Comparison of ENCODE assay signal across 8 cellular contexts in the genomic region with DNA sequence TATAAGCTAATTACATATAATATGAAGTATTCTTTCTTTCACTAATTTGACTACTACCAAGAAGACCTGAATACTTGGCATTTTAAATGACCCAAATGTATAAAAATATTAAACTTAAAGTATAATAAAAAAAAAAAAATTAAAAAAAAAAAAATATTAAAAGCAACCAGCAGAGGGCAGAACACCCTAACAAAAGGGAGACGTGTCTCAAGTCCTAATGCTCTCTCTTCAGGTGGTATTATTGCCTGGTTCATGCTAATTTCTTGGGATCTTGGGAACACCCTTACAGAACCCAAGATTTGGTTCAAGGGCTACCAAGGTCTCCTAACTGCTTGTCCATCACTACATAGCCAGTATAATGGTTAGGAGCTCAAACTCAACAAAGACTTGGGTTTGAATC.
DNase-seq lines count a peak whose midpoint lies in the region; ATAC-seq and TF ChIP-seq lines count a peak whose summit lies in the region.

No MANE protein-coding gene starts in this region.

- H3K27ac ChIP-seq in AG04450 (ENCODE audit: low read depth, low read length) (no peak overlapping the region), PC-3 (ENCODE audit: low read length) (no peak overlapping the region), ovary (no peak overlapping the region)

- H3K4me3 ChIP-seq in AG04450 (ENCODE audit: low read depth, low read length) (no peak overlapping the region), PC-3 (ENCODE audit: low read length) (no peak overlapping the region), ovary (no peak overlapping the region)

- no peaks in the 10 kb centered on the region for H3K9me3 Mint-ChIP-seq in glutamatergic neuron (ENCODE audit: unreplicated experiment)

- H3K27me3 Mint-ChIP-seq in glutamatergic neuron (ENCODE audit: unreplicated experiment): no peaks in the 10 kb centered on the region

- no peak overlapping the region for H3K4me3 Mint-ChIP-seq in glutamatergic neuron (ENCODE audit: unreplicated experiment)

- intact Hi-C loops in PC-3 (cut with micrococcal nuclease): loop anchor here (2.0 kb wide), 1 partner anchor 819 kb away; no protein-coding TSS in a partner anchor
- intact Hi-C loops in ovary (cut with DNase I): no loop called here
- intact Hi-C loops in head of caudate nucleus (cut with DNase I): no loop called here

- WGBS in ovary, 3 donors: 0 to 2% (median 0%) methylated on average over 1 of the region's 1 CpG

- no peak for TF ChIP-seq POLR2A in ovary (IDR thresholded peaks at IDR 0.05)

- H4K20me1 ChIP-seq in PC-3 (ENCODE audit: low read length): no peaks in the 10 kb centered on the region

- TF ChIP-seq EP300 in ovary (IDR thresholded peaks at IDR 0.05): no peak

- H3K9me2 ChIP-seq in PC-3 (replicated peaks; ENCODE audit: low read length): no peaks in the 10 kb centered on the region

- no TSS peak for BruUV-seq in PC-3 (replicated peaks; lab: Mats Ljungman, UMichigan)

- H3K79me2 ChIP-seq in PC-3 (ENCODE audit: low read length): no peaks in the 10 kb centered on the region

- H2AFZ ChIP-seq in PC-3 (ENCODE audit: low read length): no peak overlapping the region

- H3F3A ChIP-seq in PC-3 (ENCODE audit: low read length, unreplicated experiment): no peaks in the 10 kb centered on the region

- H3K9ac ChIP-seq in PC-3 (ENCODE audit: low read length): no peak overlapping the region

- no peaks in the 10 kb centered on the region for H3K4me1 ChIP-seq in PC-3 (ENCODE audit: insufficient read depth, low read length)
- no peaks in the 10 kb centered on the region for H3K4me1 ChIP-seq in ovary (ENCODE audit: insufficient read depth)

- CTCF ChIA-PET in AG04450 (lab: Charles Lee) (interaction anchor here (0.6 to 2.2 kb wide), 11 partner anchors 9 to 1979 kb away, joined by 3 to 8 read pairs (median 4); no protein-coding TSS in a partner anchor), PC-3 (lab: Charles Lee) (no interaction called here)

- H3K4me1 Mint-ChIP-seq in glutamatergic neuron (ENCODE audit: low read depth, unreplicated experiment): no peaks in the 10 kb centered on the region

- in situ Hi-C loops in GM13977 (cut with MboI; ENCODE audit: low pct_unique_long_range_greater_than_20kb, low sequenced_read_pairs, unreplicated experiment): no loop called here

- H3K36me3 Mint-ChIP-seq in glutamatergic neuron (ENCODE audit: unreplicated experiment): no peaks in the 10 kb centered on the region

- peak; percentile 42 for TF ChIP-seq CTCF in AG04450 (IDR thresholded peaks at IDR 0.05; ENCODE audit: low read depth, low read length)
- peak; percentile 25 for TF ChIP-seq CTCF in GM13977 (IDR thresholded peaks at IDR 0.05; ENCODE audit: extremely low read depth, insufficient read depth, missing control alignments)
- TF ChIP-seq CTCF in PC-3 (conservative IDR thresholded peaks at IDR 0.05; ENCODE audit: low read depth, low read length): peak; percentile 17; the same call in 1 of the 2 replicates
- peak; percentile 87 for TF ChIP-seq CTCF in glutamatergic neuron (IDR thresholded peaks at IDR 0.05; ENCODE audit: partially characterized antibody, unreplicated experiment)
- TF ChIP-seq CTCF in ovary (IDR thresholded peaks at IDR 0.05): no peak

- H3K27me3 ChIP-seq in AG04450 (ENCODE audit: control insufficient read depth, insufficient read depth, low read length) (no peaks in the 10 kb centered on the region), PC-3 (ENCODE audit: low read length) (no peaks in the 10 kb centered on the region), ovary (no peaks in the 10 kb centered on the region)

- H3K9me3 ChIP-seq in AG04450 (ENCODE audit: control insufficient read depth, insufficient read depth, low read length) (no peaks in the 10 kb centered on the region), PC-3 (ENCODE audit: low read length) (no peaks in the 10 kb centered on the region), ovary (no peaks in the 10 kb centered on the region)

- H3K27ac Mint-ChIP-seq in glutamatergic neuron (ENCODE audit: unreplicated experiment): no peak overlapping the region

- ATAC-seq in PC-3 (no peak), GM21423 (IDR thresholded peaks at IDR 0.05; ENCODE audit: unreplicated experiment) (no peak)

- DNase-seq in AG04450 (ENCODE audit: low read depth, low spot score) (no peak), GM13977 (ENCODE audit: low spot score) (peak; percentile 22), PC-3 (peak; percentile 35), glutamatergic neuron (no peak), ovary (no peak), head of caudate nucleus (no peak)
- no peak for DNase-seq in effector CD4-positive, alpha-beta T cell

- H3K36me3 ChIP-seq in PC-3 (ENCODE audit: low read depth, low read length): no peaks in the 10 kb centered on the region
- no peaks in the 10 kb centered on the region for H3K36me3 ChIP-seq in ovary

- H3K4me2 ChIP-seq in PC-3 (ENCODE audit: low read length): no peak overlapping the region

- POLR2A ChIA-PET in AG04450 (lab: Yijun Ruan, JAX): no interaction called here
- POLR2A ChIA-PET in PC-3 (lab: Charles Lee; ENCODE audit: unreplicated experiment): interaction anchor here (0.6 kb wide), 1 partner anchor 742 kb away, joined by 3 read pairs; no protein-coding TSS in a partner anchor

Comparison
In these comparisons a context has a peak if more than half of its experiments do, and no peak if none do; other contexts are left out.
1. DNase-seq: peak in GM13977 (single experiment) and PC-3 (single experiment); none in AG04450 (single experiment), glutamatergic neuron (single experiment), ovary (0 of 5), head of caudate nucleus (0 of 42) and effector CD4-positive, alpha-beta T cell (single experiment).
2. CTCF ChIP-seq: peak in AG04450 (single experiment), GM13977 (single experiment), PC-3 (single experiment) and glutamatergic neuron (single experiment); none in ovary (0 of 3).